Comparison of ENCODE assay signal across 10 cellular contexts in genomic region chr12:54006700-54007220, GRCh38. TPM values are rescaled to one million over a fixed set of nuclear protein-coding genes. Genes with fewer than 3 reads are reported as not detected.
A peak's percentile ranks its signal among the peaks of the same experiment; 100 is the strongest.
DNase-seq lines count a peak whose midpoint lies in the region; ATAC-seq and TF ChIP-seq lines count a peak whose summit lies in the region.
"Had no signal": no experiment of that assay in that cellular context is flagged by ENCODE, and none has a peak within 500 bp of the region (broad histone marks: within the 10 kb centered on the region; RNA-seq: fewer than 3 reads in every experiment).

No MANE protein-coding gene starts in this region.

- H3K4me2 ChIP-seq in GM23338, result no peak overlapping the region

- intact Hi-C loops in CD14-positive monocyte (cut with micrococcal nuclease) (loop anchor here (2.0 to 5.0 kb wide), 2 partner anchors 194 to 196 kb away; no protein-coding TSS in a partner anchor), colonic mucosa (cut with DNase I) (loop anchor here (2.0 to 10.0 kb wide), 2 partner anchors 194 to 348 kb away; no protein-coding TSS in a partner anchor), ovary (cut with DNase I) (loop anchor here in 3 of 4 donors (2.0 to 10.0 kb wide), 5 partner anchors 186 to 368 kb away; partner anchors contain the start of gene GPR84 (in 2 of the 3)), head of caudate nucleus (cut with DNase I) (loop anchor here (2.0 to 10.0 kb wide), 3 partner anchors 184 to 302 kb away; no protein-coding TSS in a partner anchor)

- H2AFZ ChIP-seq in GM23338, result no peak overlapping the region

- H3F3A ChIP-seq in GM23338 (replicated peaks; ENCODE audit: low read depth), result peaks cover 30% of the 10 kb centered on the region

- H3K9ac ChIP-seq in HUES6 (ENCODE audit: low read length) (peak overlapping the region; percentile 91), colonic mucosa (ENCODE audit: low read depth in 2 of 2, low read length in 2 of 2) (peak overlapping the region; percentile 23 to 50)

- TF ChIP-seq EP300 in ovary (IDR thresholded peaks at IDR 0.05), result no peak

- TF ChIP-seq CTCF in CD14-positive monocyte (IDR thresholded peaks at IDR 0.05), result no peak
- no peak for TF ChIP-seq CTCF in colonic mucosa (IDR thresholded peaks at IDR 0.05)
- no peak for TF ChIP-seq CTCF in ovary (IDR thresholded peaks at IDR 0.05)
- no peak for TF ChIP-seq CTCF in GM23338 (conservative IDR thresholded peaks at IDR 0.05; ENCODE audit: low read depth in 2 of 2)

- peaks cover 0 to 26% (median 17%) of the 10 kb centered on the region in 7 donors for H3K9me3 Mint-ChIP-seq in CD14-positive monocyte
- no peaks in the 10 kb centered on the region; the same call in 1 of the 3 replicates for H3K9me3 Mint-ChIP-seq in GM23338

- peaks cover 33% of the 10 kb centered on the region for H3K4me1 Mint-ChIP-seq in CD14-positive monocyte
- peaks cover 27% of the 10 kb centered on the region for H3K4me1 Mint-ChIP-seq in GM23338

- no peaks in the 10 kb centered on the region for H3K9me2 ChIP-seq in GM23338 (ENCODE audit: insufficient read depth)

- no peaks in the 10 kb centered on the region for H3K79me2 ChIP-seq in GM23338 (replicated peaks; ENCODE audit: insufficient read depth)

- H4K20me1 ChIP-seq in GM23338 (replicated peaks; ENCODE audit: insufficient read depth), result peaks cover 33% of the 10 kb centered on the region

- H3K27ac Mint-ChIP-seq in CD14-positive monocyte (no peak overlapping the region), GM23338 (no peak overlapping the region)

- H3K27me3 Mint-ChIP-seq in CD14-positive monocyte (ENCODE audit: low read depth in 3 of 3), result peaks cover 98 to 99% (median 98%) of the 10 kb centered on the region in 3 donors
- peaks cover 99% of the 10 kb centered on the region for H3K27me3 Mint-ChIP-seq in GM23338 (ENCODE audit: insufficient read depth, low read depth, poor library complexity)

- TF ChIP-seq POLR2A in ovary (IDR thresholded peaks at IDR 0.05), result no peak

- DNase-seq in CD14-positive monocyte (ENCODE audit: low spot score) (no peak), colonic mucosa (no peak), ovary (no peak), head of caudate nucleus (no peak), GM23338 (ENCODE audit: low spot score) (no peak), activated gamma-delta T cell (lab: John Stamatoyannopoulos, UW) (no peak), OCI-M2 (lab: John Stamatoyannopoulos, UW; ENCODE audit: unreplicated experiment) (no peak)

- no peaks in the 10 kb centered on the region for H3K9me3 ChIP-seq in HUES6 (ENCODE audit: control insufficient read depth, insufficient read depth, low read depth, low read length)
- H3K9me3 ChIP-seq in colonic mucosa, result no peaks in the 10 kb centered on the region
- no peaks in the 10 kb centered on the region for H3K9me3 ChIP-seq in ovary

- H3K4me3 ChIP-seq in HUES6 (ENCODE audit: low read depth, low read length) (peak overlapping the region; percentile 39; the same call in 1 of the 2 replicates), colonic mucosa (no peak overlapping the region), ovary (peak overlapping the region; percentile 14), GM23338 (no peak overlapping the region)

- H3K36me3 Mint-ChIP-seq in CD14-positive monocyte (peaks cover 5 to 18% of the 10 kb centered on the region in 2 donors), GM23338 (ENCODE audit: low read depth) (no peaks in the 10 kb centered on the region)

- H3K4me1 ChIP-seq in HUES6 (ENCODE audit: control insufficient read depth, insufficient read depth, low read length), result peaks cover 3% of the 10 kb centered on the region; the same call in 1 of the 2 replicates
- peaks cover 7% of the 10 kb centered on the region for H3K4me1 ChIP-seq in colonic mucosa
- H3K4me1 ChIP-seq in ovary (ENCODE audit: insufficient read depth), result peaks cover 2% of the 10 kb centered on the region
- peaks cover 22% of the 10 kb centered on the region for H3K4me1 ChIP-seq in GM23338 (ENCODE audit: insufficient read depth)

- H3K36me3 ChIP-seq in HUES6 (ENCODE audit: control insufficient read depth, insufficient read depth, low read length) (no peaks in the 10 kb centered on the region), colonic mucosa (no peaks in the 10 kb centered on the region), ovary (no peaks in the 10 kb centered on the region), GM23338 (ENCODE audit: insufficient read depth) (no peaks in the 10 kb centered on the region)
- H3K36me3 ChIP-seq: brain microvascular endothelial cell had no signal

- 63 to 83% (median 71%) methylated on average over 13 of the region's 13 CpGs for WGBS in ovary, 3 donors

- H3K27ac ChIP-seq in HUES6 (ENCODE audit: low read depth, low read length) (no peak overlapping the region), colonic mucosa (no peak overlapping the region), ovary (no peak overlapping the region), GM23338 (ENCODE audit: low read depth) (no peak overlapping the region)
- H3K27ac ChIP-seq: brain microvascular endothelial cell had no signal

- H3K27me3 ChIP-seq in HUES6 (ENCODE audit: control insufficient read depth, insufficient read depth, low read length), result peaks cover 100% of the 10 kb centered on the region
- peaks cover 94% of the 10 kb centered on the region for H3K27me3 ChIP-seq in colonic mucosa
- H3K27me3 ChIP-seq in ovary, result no peaks in the 10 kb centered on the region
- H3K27me3 ChIP-seq in GM23338 (ENCODE audit: insufficient read depth), result peaks cover 100% of the 10 kb centered on the region

- ATAC-seq in GM23338, result no peak

- H3K4me3 Mint-ChIP-seq in CD14-positive monocyte, result peak overlapping the region; percentile 85 to 96
- H3K4me3 Mint-ChIP-seq in GM23338, result no peak overlapping the region

TF ChIP-seq in GM23338, 12 proteins besides CTCF, POLR2A, EP300 and RAD21 (continues in another document):
- TF ChIP-seq, protein P1, sequence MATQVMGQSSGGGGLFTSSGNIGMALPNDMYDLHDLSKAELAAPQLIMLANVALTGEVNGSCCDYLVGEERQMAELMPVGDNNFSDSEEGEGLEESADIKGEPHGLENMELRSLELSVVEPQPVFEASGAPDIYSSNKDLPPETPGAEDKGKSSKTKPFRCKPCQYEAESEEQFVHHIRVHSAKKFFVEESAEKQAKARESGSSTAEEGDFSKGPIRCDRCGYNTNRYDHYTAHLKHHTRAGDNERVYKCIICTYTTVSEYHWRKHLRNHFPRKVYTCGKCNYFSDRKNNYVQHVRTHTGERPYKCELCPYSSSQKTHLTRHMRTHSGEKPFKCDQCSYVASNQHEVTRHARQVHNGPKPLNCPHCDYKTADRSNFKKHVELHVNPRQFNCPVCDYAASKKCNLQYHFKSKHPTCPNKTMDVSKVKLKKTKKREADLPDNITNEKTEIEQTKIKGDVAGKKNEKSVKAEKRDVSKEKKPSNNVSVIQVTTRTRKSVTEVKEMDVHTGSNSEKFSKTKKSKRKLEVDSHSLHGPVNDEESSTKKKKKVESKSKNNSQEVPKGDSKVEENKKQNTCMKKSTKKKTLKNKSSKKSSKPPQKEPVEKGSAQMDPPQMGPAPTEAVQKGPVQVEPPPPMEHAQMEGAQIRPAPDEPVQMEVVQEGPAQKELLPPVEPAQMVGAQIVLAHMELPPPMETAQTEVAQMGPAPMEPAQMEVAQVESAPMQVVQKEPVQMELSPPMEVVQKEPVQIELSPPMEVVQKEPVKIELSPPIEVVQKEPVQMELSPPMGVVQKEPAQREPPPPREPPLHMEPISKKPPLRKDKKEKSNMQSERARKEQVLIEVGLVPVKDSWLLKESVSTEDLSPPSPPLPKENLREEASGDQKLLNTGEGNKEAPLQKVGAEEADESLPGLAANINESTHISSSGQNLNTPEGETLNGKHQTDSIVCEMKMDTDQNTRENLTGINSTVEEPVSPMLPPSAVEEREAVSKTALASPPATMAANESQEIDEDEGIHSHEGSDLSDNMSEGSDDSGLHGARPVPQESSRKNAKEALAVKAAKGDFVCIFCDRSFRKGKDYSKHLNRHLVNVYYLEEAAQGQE (IDR thresholded peaks at IDR 0.05; ENCODE audit: unreplicated experiment), result no peak
- TF ChIP-seq ETS1 (IDR thresholded peaks at IDR 0.05), result no peak

RNA-seq across cellular contexts. Expression of gene HOXC8, which starts 2.0 kb away (rescaled TPM):
- not detected for polyA plus RNA-seq in CD14-positive monocyte
- not detected for total RNA-seq in colonic mucosa
- 10 to 100 TPM in 1 of 7 donors, 1 to 10 TPM in 5, under 1 TPM in 1; 0.34 to 13.9 (median 7.7) TPM for total RNA-seq in ovary
- polyA plus RNA-seq in ovary, result 10 to 100 TPM in 1 of 2 donors, 1 to 10 TPM in 1; 3.2 to 19.4 TPM
- total RNA-seq in GM23338 (2014; rRNA removed; shearing (Covaris generic)), result not detected in 2 replicates
- polyA plus RNA-seq in GM23338 (2016; fragmentation: Nextera tagmentation; extraction: Ambion mirVana), result not detected in 2 replicates
- total RNA-seq: pulmonary artery endothelial cell had no signal

RNA-seq across cellular contexts. Expression of gene HOXC9, which starts 6.8 kb away (rescaled TPM):
- not detected for polyA plus RNA-seq in CD14-positive monocyte
- total RNA-seq in colonic mucosa, result not detected
- 1 to 10 TPM in 2 of 7 donors, under 1 TPM in 4, not detected in 1; 0.26 to 3.9 (median 0.51) TPM for total RNA-seq in ovary
- 10 to 100 TPM in 1 of 2 donors, 1 to 10 TPM in 1; 3.4 to 15.0 TPM for polyA plus RNA-seq in ovary
- total RNA-seq in GM23338 (2014; rRNA removed; shearing (Covaris generic)), result not detected in 2 replicates
- polyA plus RNA-seq in GM23338 (2016; fragmentation: Nextera tagmentation; extraction: Ambion mirVana), result not detected in 2 replicates
- total RNA-seq: pulmonary artery endothelial cell had no signal

RNA-seq across cellular contexts. Expression of gene HOXC6, which starts 21.5 kb away (rescaled TPM):
- polyA plus RNA-seq in CD14-positive monocyte (not detected), ovary (10 to 100 TPM; 23.3 to 37.8 TPM), GM23338 (2016; fragmentation: Nextera tagmentation; extraction: Ambion mirVana) (not detected in 2 replicates)
- total RNA-seq in colonic mucosa (under 1 TPM in 1 of 2 donors, not detected in 1; 0.15 TPM), ovary (10 to 100 TPM in 5 of 7 donors, 1 to 10 TPM in 2; 3.9 to 56.1 (median 21.4) TPM)
- not detected in 2 replicates for total RNA-seq in GM23338 (2014; rRNA removed; shearing (Covaris generic))
- total RNA-seq: pulmonary artery endothelial cell had no signal

RNA-seq across cellular contexts. Expression of gene HOXC10, which starts 21.8 kb away (rescaled TPM):
- not detected for polyA plus RNA-seq in CD14-positive monocyte
- not detected for total RNA-seq in colonic mucosa
- 1 to 10 TPM in 2 of 7 donors, under 1 TPM in 3, not detected in 2; 0.15 to 5.0 (median 0.23) TPM for total RNA-seq in ovary
- 10 to 100 TPM in 1 of 2 donors, 1 to 10 TPM in 1; 2.0 to 15.4 TPM for polyA plus RNA-seq in ovary
- total RNA-seq in GM23338 (2014; rRNA removed; shearing (Covaris generic)), result not detected in 2 replicates
- polyA plus RNA-seq in GM23338 (2016; fragmentation: Nextera tagmentation; extraction: Ambion mirVana), result not detected in 2 replicates
- total RNA-seq: pulmonary artery endothelial cell had no signal

RNA-seq across cellular contexts. Expression of gene HOXC5, which starts 26.1 kb away (rescaled TPM):
- not detected for polyA plus RNA-seq in CD14-positive monocyte
- total RNA-seq in colonic mucosa, result not detected
- total RNA-seq in ovary, result 10 to 100 TPM in 1 of 7 donors, 1 to 10 TPM in 6; 1.8 to 11.0 (median 3.6) TPM
- polyA plus RNA-seq in ovary, result 1 to 10 TPM; 2.1 to 2.2 TPM
- total RNA-seq in GM23338 (2014; rRNA removed; shearing (Covaris generic)), result not detected in 2 replicates
- polyA plus RNA-seq in GM23338 (2016; fragmentation: Nextera tagmentation; extraction: Ambion mirVana), result not detected in 2 replicates
- total RNA-seq: pulmonary artery endothelial cell had no signal

Comparison
In these comparisons a context has a peak if more than half of its experiments do, and no peak if none do; other contexts are left out.
1. H3K4me3 ChIP-seq: peak in HUES6 (single experiment) and ovary (single experiment); none in colonic mucosa (single experiment) and GM23338 (single experiment).